In genomic region chr2:35356332-35356731, GRCh38 we compare ENCODE assay signal across 28 cellular contexts.
"Had no signal": no experiment of that assay in that cellular context is flagged by ENCODE, and none has a peak within 500 bp of the region (broad histone marks: within the 10 kb centered on the region; RNA-seq: fewer than 3 reads in every experiment).

No MANE protein-coding gene starts in this region.

- H3K4me1 ChIP-seq: colonic mucosa, gastrocnemius medialis, heart right ventricle, left lung, lower lobe of right lung had no signal

- H3K4me1 Mint-ChIP-seq: endodermal cell, immature natural killer cell, mesothelial cell of epicardium had no signal

- H3K4me3 Mint-ChIP-seq: dendritic cell treated with granulocyte-macrophage colony-stimulating factor and Interleukin-4, amounts not matched to agents 40 ng/mL and 50 ng/mL, for 4 days; effector memory CD8-positive, alpha-beta T cell; endodermal cell; immature natural killer cell; mesothelial cell of epicardium had no signal

- H3K9me3 ChIP-seq: colonic mucosa, esophagus squamous epithelium, gastrocnemius medialis had no signal

- H3K4me3 ChIP-seq: colonic mucosa, esophagus squamous epithelium, gastrocnemius medialis, heart right ventricle, left lung, lower lobe of right lung, mucosa of descending colon had no signal

- H3K27me3 Mint-ChIP-seq: dendritic cell treated with granulocyte-macrophage colony-stimulating factor and Interleukin-4, amounts not matched to agents 40 ng/mL and 50 ng/mL, for 4 days; effector memory CD8-positive, alpha-beta T cell had no signal

- H3K36me3 ChIP-seq: colonic mucosa, esophagus squamous epithelium, gastrocnemius medialis, heart right ventricle, left lung, lower lobe of right lung had no signal

- ATAC-seq: effector memory CD8-positive, alpha-beta T cell; esophagus mucosa; gastrocnemius medialis; heart right ventricle; left cardiac atrium; left lung; left ventricle myocardium superior; mucosa of descending colon had no signal

- H3K27ac ChIP-seq: colonic mucosa, epithelial cell of prostate, esophagus squamous epithelium, gastrocnemius medialis, heart right ventricle, left lung, lower lobe of right lung had no signal

- H3K27ac Mint-ChIP-seq: dendritic cell treated with granulocyte-macrophage colony-stimulating factor and Interleukin-4, amounts not matched to agents 40 ng/mL and 50 ng/mL, for 4 days; effector memory CD8-positive, alpha-beta T cell; endodermal cell; immature natural killer cell; mesothelial cell of epicardium had no signal

- H3K27me3 ChIP-seq: colonic mucosa, esophagus squamous epithelium, gastrocnemius medialis, heart right ventricle, left lung had no signal

- H3K36me3 Mint-ChIP-seq: immature natural killer cell, mesothelial cell of epicardium had no signal

- DNase-seq: cerebellar nuclear complex; colonic mucosa; cortex of kidney; effector CD8-positive, alpha-beta T cell; effector memory CD8-positive, alpha-beta T cell; endodermal cell; erythroblast; esophagus squamous epithelium; foreskin fibroblast; foreskin melanocyte; gastrocnemius medialis; glutamatergic neuron; head of caudate nucleus; heart right ventricle; hypothalamus; immature natural killer cell; islet precursor cell; left cardiac atrium; left lung; left ventricle myocardium superior; lower lobe of right lung; mesenchymal stem cell; mucosa of descending colon had no signal

- FAIRE-seq: endometrium had no signal
